8 cellular contexts compared by ENCODE assay signal in the genomic region with DNA sequence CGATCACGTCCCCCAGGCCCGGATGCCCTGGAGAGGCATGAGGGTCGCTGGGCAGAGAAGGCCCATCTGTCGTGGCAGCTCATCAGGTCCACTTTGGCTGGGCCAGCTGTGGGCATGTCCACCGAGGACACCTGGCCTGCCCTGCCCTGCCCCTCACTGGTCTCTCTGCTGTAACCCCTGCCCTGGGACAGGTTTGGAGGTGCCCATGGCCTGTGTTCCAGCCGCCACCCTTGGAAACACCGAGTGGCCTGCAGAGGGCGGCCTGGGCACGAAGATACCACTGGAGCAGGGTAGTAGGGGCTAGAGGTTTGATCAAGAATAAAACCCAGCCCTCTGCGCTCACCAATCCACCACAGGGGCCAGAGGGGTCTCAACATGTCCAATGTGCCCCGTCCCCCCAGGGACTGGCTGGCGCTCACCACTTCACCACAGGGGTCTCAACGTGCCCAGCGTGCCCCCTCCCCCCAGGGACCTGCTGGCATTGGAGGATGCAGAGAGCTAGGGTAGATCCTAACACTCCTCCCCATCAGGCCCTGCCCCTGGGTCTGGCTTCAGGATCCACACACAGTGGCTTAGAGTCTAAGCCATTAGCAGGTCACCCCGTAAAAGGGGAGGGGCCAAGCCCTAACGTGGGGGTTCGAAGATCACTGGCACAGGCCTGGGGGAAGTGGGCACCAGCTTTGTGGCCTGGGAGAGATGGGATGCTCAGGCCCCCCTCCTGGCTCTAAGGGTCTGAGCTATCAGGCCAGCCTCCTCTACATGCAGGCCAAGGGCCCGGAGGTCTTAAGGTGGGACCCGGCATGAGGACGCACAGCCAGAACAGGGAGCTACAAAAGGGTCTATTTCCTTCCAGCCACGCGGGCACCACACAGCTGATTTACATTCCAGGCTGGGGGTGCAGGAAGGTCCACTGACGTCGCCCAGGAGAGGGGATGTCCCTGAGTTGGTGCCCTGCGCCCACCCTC. TPM values are rescaled to one million over a fixed set of nuclear protein-coding genes. Genes with fewer than 3 reads are reported as not detected.
A peak's percentile ranks its signal among the peaks of the same experiment; 100 is the strongest.
DNase-seq lines count a peak whose midpoint lies in the region; ATAC-seq and TF ChIP-seq lines count a peak whose summit lies in the region.

No MANE protein-coding gene starts in this region.

- ATAC-seq in activated B cell treated with CpG ODN at 0.5 μM for 24 hours (ENCODE audit: low read depth) = peak; percentile 69
- peak; percentile 74 for ATAC-seq in central memory CD8-positive, alpha-beta T cell (replicated peaks; ENCODE audit: extremely low read depth, poor library complexity, severe bottlenecking)
- no peak for ATAC-seq in GM18868 (IDR thresholded peaks at IDR 0.05; ENCODE audit: unreplicated experiment)
- no peak for ATAC-seq in HG02884 (IDR thresholded peaks at IDR 0.05; ENCODE audit: unreplicated experiment)

- H3K9me3 Mint-ChIP-seq in activated B cell treated with CpG ODN at 0.5 μM for 24 hours = no peaks in the 10 kb centered on the region
- no peaks in the 10 kb centered on the region for H3K9me3 Mint-ChIP-seq in central memory CD8-positive, alpha-beta T cell

- TF ChIP-seq CTCF in LNCAP (IDR thresholded peaks at IDR 0.05) = peak; percentile 65
- no peak for TF ChIP-seq CTCF in activated B cell treated with CpG ODN at 0.5 μM for 24 hours (IDR thresholded peaks at IDR 0.05)

- POLR2A ChIA-PET in activated B cell treated with CpG ODN at 0.5 μM for 24 hours (lab: Charles Lee) = interaction anchor here (0.6 to 3.0 kb wide), 11 partner anchors 15 to 368 kb away, joined by 3 to 17 read pairs (median 5); a partner anchor contains a TSS

- H3K4me1 Mint-ChIP-seq in activated B cell treated with CpG ODN at 0.5 μM for 24 hours = peaks cover 19% of the 10 kb centered on the region
- H3K4me1 Mint-ChIP-seq in central memory CD8-positive, alpha-beta T cell = peaks cover 15% of the 10 kb centered on the region

- DNase-seq in EL = peak; percentile 69
- DNase-seq in activated B cell treated with CpG ODN at 0.5 μM for 24 hours = peak; percentile 66
- peak; percentile 54 to 56 for DNase-seq in central memory CD8-positive, alpha-beta T cell (ENCODE audit: low spot score in 2 of 2)
- DNase-seq in left kidney (ENCODE audit: low read depth, low spot score) = peak; percentile 80
- peak; percentile 49 to 58 (median 54) for DNase-seq in stimulated activated CD4-positive, alpha-beta T cell treated with anti-CD3 and anti-CD28 coated beads, TNF-alpha, amount 100 ng/mL, for 4 hours (ENCODE audit: low read depth in 3 of 3)

- H3K27me3 Mint-ChIP-seq in activated B cell treated with CpG ODN at 0.5 μM for 24 hours = no peaks in the 10 kb centered on the region
- no peaks in the 10 kb centered on the region for H3K27me3 Mint-ChIP-seq in central memory CD8-positive, alpha-beta T cell

- CTCF ChIA-PET in activated B cell treated with CpG ODN at 0.5 μM for 24 hours (lab: Charles Lee) = interaction anchor here (0.8 to 4.0 kb wide), 16 partner anchors 11 to 369 kb away, joined by 3 to 39 read pairs (median 5); a partner anchor contains a TSS

- intact Hi-C loops in activated B cell treated with CpG ODN at 0.5 μM for 24 hours (cut with micrococcal nuclease) = loop anchor here (1.0 kb wide), 8 partner anchors 9 to 439 kb away; a partner anchor contains a TSS

- H3K27ac Mint-ChIP-seq in activated B cell treated with CpG ODN at 0.5 μM for 24 hours = peak overlapping the region; percentile 4
- H3K27ac Mint-ChIP-seq in central memory CD8-positive, alpha-beta T cell (ENCODE audit: low read depth) = peak overlapping the region; percentile 10

- H3K36me3 Mint-ChIP-seq in activated B cell treated with CpG ODN at 0.5 μM for 24 hours (ENCODE audit: low read depth) = peaks cover 9% of the 10 kb centered on the region
- peaks cover 12% of the 10 kb centered on the region for H3K36me3 Mint-ChIP-seq in central memory CD8-positive, alpha-beta T cell (ENCODE audit: insufficient read depth)

- peak overlapping the region; percentile 69 for H3K4me3 Mint-ChIP-seq in activated B cell treated with CpG ODN at 0.5 μM for 24 hours
- peak overlapping the region; percentile 38 for H3K4me3 Mint-ChIP-seq in central memory CD8-positive, alpha-beta T cell

RNA-seq across cellular contexts. Expression of a gene that starts 1.3 kb away (rescaled TPM):
- 65.0 and 68.2 TPM in 2 replicates for total RNA-seq in activated B cell treated with CpG ODN at 0.5 μM for 24 hours

RNA-seq across cellular contexts. Expression of a gene that starts 7.5 kb away (rescaled TPM):
- 87.5 and 103 TPM in 2 replicates for total RNA-seq in activated B cell treated with CpG ODN at 0.5 μM for 24 hours

RNA-seq across cellular contexts. Expression of a gene that starts 9.1 kb away (rescaled TPM):
- total RNA-seq in activated B cell treated with CpG ODN at 0.5 μM for 24 hours = 4.1 and 4.4 TPM in 2 replicates

RNA-seq across cellular contexts. Expression of a gene that starts 17.8 kb away (rescaled TPM):
- total RNA-seq in activated B cell treated with CpG ODN at 0.5 μM for 24 hours = 10.7 and 11.3 TPM in 2 replicates

RNA-seq across cellular contexts. Expression of a gene that starts 51.6 kb away (rescaled TPM):
- 33.9 and 39.0 TPM in 2 replicates for total RNA-seq in activated B cell treated with CpG ODN at 0.5 μM for 24 hours

Comparison
In these comparisons a context has a peak if more than half of its experiments do, and no peak if none do; other contexts are left out.
1. ATAC-seq: peak in activated B cell treated with CpG ODN at 0.5 μM for 24 hours (single experiment) and central memory CD8-positive, alpha-beta T cell (single experiment); none in GM18868 (single experiment) and HG02884 (single experiment).
2. Peak in every context shown above with its lines, with median percentiles within 50 percentile points of each other: DNase-seq.